Comparison of ENCODE assay signal across 8 cellular contexts in genomic region chr7:44213872-44214595, GRCh38. TPM values are rescaled to one million over a fixed set of nuclear protein-coding genes. Genes with fewer than 3 reads are reported as not detected.
DNase-seq lines count a peak whose midpoint lies in the region; ATAC-seq lines count a peak whose summit lies in the region.

No MANE protein-coding gene starts in this region.

- no peak overlapping the region for H3K4me3 Mint-ChIP-seq in CD4-positive, CD25-positive, alpha-beta regulatory T cell
- H3K4me3 Mint-ChIP-seq in effector memory CD8-positive, alpha-beta T cell, result no peak overlapping the region

- no peaks in the 10 kb centered on the region for H3K27me3 ChIP-seq in CD4-positive, CD25-positive, alpha-beta regulatory T cell (ENCODE audit: control insufficient read depth, insufficient read depth, low read length)

- no peaks in the 10 kb centered on the region for H3K4me1 ChIP-seq in CD4-positive, CD25-positive, alpha-beta regulatory T cell (ENCODE audit: control insufficient read depth, insufficient read depth, low read length, poor library complexity, severe bottlenecking)

- no peaks in the 10 kb centered on the region for H3K9me3 ChIP-seq in CD4-positive, CD25-positive, alpha-beta regulatory T cell (ENCODE audit: control insufficient read depth in 2 of 2, low read length in 2 of 2)

- peaks cover 0 to 2% (median 0%) of the 10 kb centered on the region in 7 donors for H3K9me3 Mint-ChIP-seq in CD4-positive, CD25-positive, alpha-beta regulatory T cell
- no peaks in the 10 kb centered on the region for H3K9me3 Mint-ChIP-seq in effector memory CD8-positive, alpha-beta T cell

- H3K36me3 ChIP-seq in CD4-positive, CD25-positive, alpha-beta regulatory T cell (ENCODE audit: control insufficient read depth, insufficient read depth, low read length), result peaks cover 48% of the 10 kb centered on the region

- no peak overlapping the region for H3K4me3 ChIP-seq in CD4-positive, CD25-positive, alpha-beta regulatory T cell (ENCODE audit: low read depth, low read length)

- H3K27ac ChIP-seq in CD4-positive, CD25-positive, alpha-beta regulatory T cell (ENCODE audit: insufficient read depth, low read length, poor library complexity, severe bottlenecking), result no peak overlapping the region

- peak overlapping the region in 2 of 3 donors; percentile 11 to 28 for H3K27ac Mint-ChIP-seq in CD4-positive, CD25-positive, alpha-beta regulatory T cell
- H3K27ac Mint-ChIP-seq in effector memory CD8-positive, alpha-beta T cell, result peak overlapping the region in 1 of 2 donors; percentile 77

- H3K36me3 Mint-ChIP-seq in CD4-positive, CD25-positive, alpha-beta regulatory T cell, result peaks cover 21% of the 10 kb centered on the region
- H3K36me3 Mint-ChIP-seq in effector memory CD8-positive, alpha-beta T cell (ENCODE audit: insufficient read depth), result peaks cover 44% of the 10 kb centered on the region

- ATAC-seq in CD4-positive, CD25-positive, alpha-beta regulatory T cell (ENCODE audit: low read depth in 2 of 2), result no peak
- ATAC-seq in left lobe of liver (peak; percentile 55), HG03460 (IDR thresholded peaks at IDR 0.05; ENCODE audit: unreplicated experiment) (no peak), GM19328 (IDR thresholded peaks at IDR 0.05; ENCODE audit: unreplicated experiment) (no peak)
- no peak for ATAC-seq in effector memory CD8-positive, alpha-beta T cell (replicated peaks)

- H3K27me3 Mint-ChIP-seq in CD4-positive, CD25-positive, alpha-beta regulatory T cell, result no peaks in the 10 kb centered on the region
- H3K27me3 Mint-ChIP-seq in effector memory CD8-positive, alpha-beta T cell, result no peaks in the 10 kb centered on the region

- H3K4me1 Mint-ChIP-seq in CD4-positive, CD25-positive, alpha-beta regulatory T cell, result peaks cover 0 to 3% (median 0%) of the 10 kb centered on the region in 4 donors
- H3K4me1 Mint-ChIP-seq in effector memory CD8-positive, alpha-beta T cell (ENCODE audit: low read depth in 2 of 2), result peaks cover 0 to 1% of the 10 kb centered on the region in 2 donors

- peak in 1 of 3 donors; percentile 42 for DNase-seq in CD4-positive, CD25-positive, alpha-beta regulatory T cell
- DNase-seq in H4 (ENCODE audit: low spot score) (peak; percentile 73), NCI-H460 (ENCODE audit: extremely low read depth, low read depth) (peak; percentile 36), astrocyte of the hippocampus (ENCODE audit: low read depth, low spot score) (peak; percentile 66), left lobe of liver (ENCODE audit: low spot score) (no peak)
- DNase-seq in effector memory CD8-positive, alpha-beta T cell, result no peak

RNA-seq across cellular contexts. Expression of gene YKT6, which starts 13.3 kb away (rescaled TPM):
- total RNA-seq in CD4-positive, CD25-positive, alpha-beta regulatory T cell, result 79.2 TPM
- polyA plus RNA-seq in CD4-positive, CD25-positive, alpha-beta regulatory T cell, result 10 to 100 TPM; 24.7 to 44.0 (median 37.7) TPM
- 132 and 136 TPM in 2 replicates for total RNA-seq in H4 (2014; rRNA removed; shearing (Covaris generic))
- 59.1 and 77.7 TPM in 2 replicates for total RNA-seq in NCI-H460 (2014; rRNA removed; shearing (Covaris generic))
- polyA plus RNA-seq in NCI-H460 (2014; cell fraction: nucleus; rRNA removed), result 69.5 and 77.1 TPM in 2 replicates
- 19.9 TPM for total RNA-seq in left lobe of liver

RNA-seq across cellular contexts. Expression of gene GCK, which starts 24.8 kb away (rescaled TPM):
- not detected for total RNA-seq in CD4-positive, CD25-positive, alpha-beta regulatory T cell
- 1 to 10 TPM in 1 of 4 donors, under 1 TPM in 3; 0.47 to 1.2 (median 0.57) TPM for polyA plus RNA-seq in CD4-positive, CD25-positive, alpha-beta regulatory T cell
- not detected in 2 replicates for total RNA-seq in H4 (2014; rRNA removed; shearing (Covaris generic))
- not detected in 2 replicates for total RNA-seq in NCI-H460 (2014; rRNA removed; shearing (Covaris generic))
- not detected in 2 replicates for polyA plus RNA-seq in NCI-H460 (2014; cell fraction: nucleus; rRNA removed)
- total RNA-seq in left lobe of liver, result 1.7 TPM

Comparison
In these comparisons a context has a peak if more than half of its experiments do, and no peak if none do; other contexts are left out.
1. DNase-seq: peak in H4 (single experiment), NCI-H460 (single experiment) and astrocyte of the hippocampus (single experiment); none in left lobe of liver (single experiment) and effector memory CD8-positive, alpha-beta T cell (0 of 3).